ENCODE assay signal across 8 cellular contexts in the genomic region with DNA sequence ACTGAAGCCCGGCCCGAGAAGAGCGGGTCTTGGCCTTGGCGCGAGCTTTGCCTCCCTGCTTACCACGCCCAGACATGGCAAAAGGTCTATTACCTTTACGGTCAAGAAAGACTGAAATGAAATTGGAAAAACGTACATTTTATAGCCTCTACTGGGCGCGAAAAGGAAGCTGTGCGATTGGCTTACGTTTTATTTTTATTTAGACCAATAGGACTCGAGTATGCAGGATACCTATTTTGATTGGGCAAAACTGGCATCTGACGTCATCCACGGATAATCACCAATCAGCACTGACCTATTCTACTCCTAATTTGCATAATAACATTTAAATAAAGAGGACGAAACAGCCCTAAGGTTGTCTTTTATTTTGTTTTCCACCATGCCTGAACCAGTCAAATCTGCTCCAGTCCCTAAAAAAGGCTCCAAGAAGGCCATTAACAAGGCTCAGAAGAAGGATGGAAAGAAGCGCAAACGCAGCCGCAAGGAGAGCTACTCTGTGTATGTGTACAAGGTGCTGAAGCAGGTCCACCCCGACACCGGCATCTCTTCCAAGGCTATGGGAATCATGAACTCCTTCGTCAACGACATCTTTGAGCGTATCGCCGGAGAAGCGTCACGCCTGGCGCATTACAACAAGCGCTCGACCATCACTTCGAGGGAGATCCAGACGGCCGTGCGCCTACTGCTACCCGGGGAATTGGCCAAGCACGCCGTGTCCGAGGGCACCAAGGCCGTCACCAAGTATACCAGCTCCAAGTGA.
DNase-seq lines count a peak whose midpoint lies in the region; ATAC-seq and TF ChIP-seq lines count a peak whose summit lies in the region.

No MANE protein-coding gene starts in this region.

- no peak overlapping the region for H3K9ac ChIP-seq in muscle layer of colon (ENCODE audit: low read length)

- peak in 1 of 2 donors; percentile 75 for TF ChIP-seq POLR2A in thyroid gland (IDR thresholded peaks at IDR 0.05)

- CTCF ChIA-PET in AG04450 (lab: Charles Lee) = interaction anchor here (0.6 to 2.7 kb wide), 2 partner anchors 57 to 81 kb away, joined by 3 to 17 read pairs; a partner anchor contains a TSS

- H3K4me1 ChIP-seq in esophagus (ENCODE audit: control insufficient read depth in 2 of 2, insufficient read depth in 2 of 2, low read length in 1 of 2) (peaks cover 0 to 3% of the 10 kb centered on the region in 2 donors), muscle layer of colon (ENCODE audit: insufficient read depth, low read length) (no peaks in the 10 kb centered on the region), thyroid gland (peaks cover 0 to 17% of the 10 kb centered on the region in 2 donors)

- peak overlapping the region; percentile 65 for H3K4me3 ChIP-seq in AG04450 (ENCODE audit: low read depth, low read length)
- H3K4me3 ChIP-seq in esophagus (ENCODE audit: low read depth in 1 of 2, low read length in 2 of 2) = peak overlapping the region; percentile 39 to 44
- peak overlapping the region; percentile 47 to 71 for H3K4me3 ChIP-seq in muscle layer of colon (ENCODE audit: low read depth in 1 of 2, low read length in 2 of 2)
- H3K4me3 ChIP-seq in thyroid gland (replicated peaks in 1 of 3) = peak overlapping the region in 1 of 3 donors; percentile 35

- no peak for TF ChIP-seq CTCF in AG04450 (IDR thresholded peaks at IDR 0.05; ENCODE audit: low read depth, low read length)
- TF ChIP-seq CTCF in thyroid gland (IDR thresholded peaks at IDR 0.05) = no peak

- H3K9me3 ChIP-seq in AG04450 (ENCODE audit: control insufficient read depth, insufficient read depth, low read length) (no peaks in the 10 kb centered on the region), esophagus (ENCODE audit: control insufficient read depth in 2 of 2, insufficient read depth in 1 of 2, low read depth in 1 of 2, low read length in 1 of 2) (no peaks in the 10 kb centered on the region), muscle layer of colon (ENCODE audit: low read length) (no peaks in the 10 kb centered on the region), thyroid gland (no peaks in the 10 kb centered on the region)

- intact Hi-C loops in thyroid gland (cut with DNase I) = no loop called here

- 1 to 2% methylated on average over 40 of the region's 40 CpGs for WGBS in esophagus, 2 donors
- WGBS in thyroid gland, 2 donors = 2% methylated on average over 24 to 40 of the region's 40 CpGs

- ATAC-seq in GM18907 (IDR thresholded peaks at IDR 0.05; ENCODE audit: unreplicated experiment) = peak; percentile 64
- peak; percentile 49 for ATAC-seq in HG03139 (IDR thresholded peaks at IDR 0.05; ENCODE audit: unreplicated experiment)

- peak overlapping the region; percentile 84 for H3K27ac ChIP-seq in AG04450 (ENCODE audit: low read depth, low read length)
- peak overlapping the region; percentile 58 to 82 for H3K27ac ChIP-seq in esophagus (ENCODE audit: low read depth in 2 of 2, low read length in 1 of 2)
- H3K27ac ChIP-seq in muscle layer of colon (ENCODE audit: low read depth, low read length) = no peak overlapping the region
- H3K27ac ChIP-seq in thyroid gland = peak overlapping the region in 1 of 3 donors; percentile 51

- POLR2A ChIA-PET in AG04450 (lab: Yijun Ruan, JAX) = interaction anchor here (0.6 to 2.4 kb wide), 12 partner anchors 8 to 1542 kb away, joined by 3 to 44 read pairs (median 13); a partner anchor contains a TSS

- H3K36me3 ChIP-seq in esophagus (ENCODE audit: control insufficient read depth in 2 of 2, insufficient read depth in 2 of 2, low read length in 1 of 2) (no peaks in the 10 kb centered on the region), muscle layer of colon (ENCODE audit: insufficient read depth, low read length) (no peaks in the 10 kb centered on the region), thyroid gland (no peaks in the 10 kb centered on the region)

- peak; percentile 91 for DNase-seq in AG04450 (ENCODE audit: low read depth, low spot score)
- peak; percentile 77 to 89 for DNase-seq in NOMO-1 (lab: John Stamatoyannopoulos, UW; ENCODE audit: unreplicated experiment in 2 of 2)
- peak; percentile 84 for DNase-seq in activated CD8-positive, alpha-beta memory T cell treated with anti-CD3 and anti-CD28 coated beads, Interleukin-2, amount 50 U/mL, for 48 hours
- DNase-seq in thyroid gland = peak; percentile 79 to 85

- H3K27me3 ChIP-seq in AG04450 (ENCODE audit: control insufficient read depth, insufficient read depth, low read length) (no peaks in the 10 kb centered on the region), esophagus (ENCODE audit: control insufficient read depth in 1 of 2, insufficient read depth in 2 of 2, low read length in 2 of 2) (peaks cover 0 to 2% of the 10 kb centered on the region in 2 donors), muscle layer of colon (ENCODE audit: control insufficient read depth in 1 of 2, insufficient read depth in 2 of 2, low read length in 2 of 2) (peaks cover 0 to 37% of the 10 kb centered on the region in 2 donors), thyroid gland (no peaks in the 10 kb centered on the region)
